Comparison of ENCODE assay signal across 17 cellular contexts in the genomic region with DNA sequence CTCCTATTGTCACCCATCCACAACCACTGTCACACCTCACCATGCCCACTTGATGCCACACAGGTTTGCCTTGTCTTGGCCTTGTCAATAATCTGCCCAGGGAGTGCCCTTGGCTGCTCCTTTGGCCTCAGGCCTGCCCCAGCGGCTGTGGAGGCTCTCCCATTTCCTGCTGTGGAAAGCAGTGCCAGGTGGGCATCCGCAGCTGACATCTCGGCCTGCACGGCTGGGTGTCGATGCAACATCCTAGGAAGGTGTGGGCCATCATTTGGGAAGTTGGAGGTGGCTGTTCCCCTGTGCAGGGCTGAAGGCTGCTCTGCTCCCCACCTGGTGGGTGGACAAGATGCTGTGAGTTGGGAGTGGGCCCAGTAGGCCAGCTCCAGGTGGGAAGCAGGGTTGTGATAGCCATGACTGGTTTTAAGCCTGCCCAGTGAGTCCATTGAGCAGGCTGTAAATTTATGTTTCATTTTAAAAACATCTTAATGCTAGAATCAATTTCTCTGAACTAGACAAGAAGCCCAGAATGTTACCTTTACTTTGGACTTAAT. TPM values are rescaled to one million over a fixed set of nuclear protein-coding genes. Genes with fewer than 3 reads are reported as not detected.
DNase-seq lines count a peak whose midpoint lies in the region; ATAC-seq, FAIRE-seq and TF ChIP-seq lines count a peak whose summit lies in the region.
"Had no signal": no experiment of that assay in that cellular context is flagged by ENCODE, and none has a peak within 500 bp of the region (broad histone marks: within the 10 kb centered on the region; RNA-seq: fewer than 3 reads in every experiment).

No MANE protein-coding gene starts in this region.

- H2AFZ ChIP-seq in GM12878 (ENCODE audit: control insufficient read depth, low read depth, low read length) = no peak overlapping the region

- ATAC-seq in activated naive CD8-positive, alpha-beta T cell treated with anti-CD3 and anti-CD28 coated beads, Interleukin-2, amount 10 ng/mL, durations not matched to agents 7 days and 5 days (ENCODE audit: low read depth) = no peak
- ATAC-seq in GM12878 (no peak), GM21526 (IDR thresholded peaks at IDR 0.05; ENCODE audit: low FRiP score, unreplicated experiment) (no peak), HG03432 (IDR thresholded peaks at IDR 0.05; ENCODE audit: unreplicated experiment) (no peak)
- no peak for ATAC-seq in stimulated activated effector memory CD8-positive, alpha-beta T cell treated with anti-CD3 and anti-CD28 coated beads, Interleukin-12 subunit alpha, Interleukin-12 subunit beta, amount 100 ng/mL, for 72 hours

- DNase-seq in activated naive CD8-positive, alpha-beta T cell treated with anti-CD3 and anti-CD28 coated beads, Interleukin-2, amount 10 ng/mL, durations not matched to agents 7 days and 5 days = no peak
- no peak for DNase-seq in activated naive CD8-positive, alpha-beta T cell treated with anti-CD3 and anti-CD28 coated beads for 36 hours
- no peak for DNase-seq in GM12878 (ENCODE audit: low read depth, low spot score)
- DNase-seq in kidney = peak; percentile 55
- no peak for DNase-seq in stimulated activated effector memory CD8-positive, alpha-beta T cell treated with anti-CD3 and anti-CD28 coated beads, Interleukin-12 subunit alpha, Interleukin-12 subunit beta, amount 100 ng/mL, for 72 hours (ENCODE audit: low spot score in 2 of 2)
- DNase-seq in HK-2 (ENCODE audit: unreplicated experiment) = no peak
- DNase-seq: 8988T; AML-193; Calu3; CD4-positive, alpha-beta T cell; DMS 273 treated with DMSO at 0.1 percent for 48 hours; HCEC 1CT; HFFc6 had no signal

- H3K27me3 ChIP-seq in GM12878 (replicated peaks in 1 of 2; ENCODE audit: control insufficient read depth in 2 of 2, insufficient read depth in 2 of 2, low read length in 1 of 2) = no peaks in the 10 kb centered on the region
- H3K27me3 ChIP-seq: BLaER1 had no signal

- RAD21 ChIA-PET in GM12878 (lab: Charles Lee; ENCODE audit: unreplicated experiment) = no interaction called here

- SMC1A ChIA-PET in GM12878 (lab: Charles Lee; ENCODE audit: uncharacterized antibody, unreplicated experiment) = interaction anchor here (1.5 to 5.3 kb wide), 2 partner anchors 10 to 14 kb away, joined by 5 to 26 read pairs; no protein-coding TSS in a partner anchor

- H3K4me3 Mint-ChIP-seq in activated naive CD8-positive, alpha-beta T cell treated with anti-CD3 and anti-CD28 coated beads, Interleukin-2, amount 10 ng/mL, durations not matched to agents 7 days and 5 days = no peak overlapping the region
- H3K4me3 Mint-ChIP-seq in activated naive CD8-positive, alpha-beta T cell treated with anti-CD3 and anti-CD28 coated beads for 36 hours = no peak overlapping the region
- H3K4me3 Mint-ChIP-seq in stimulated activated effector memory CD8-positive, alpha-beta T cell treated with anti-CD3 and anti-CD28 coated beads, Interleukin-12 subunit alpha, Interleukin-12 subunit beta, amount 100 ng/mL, for 72 hours = no peak overlapping the region
- H3K4me3 Mint-ChIP-seq: CD4-positive, alpha-beta T cell; HFFc6 had no signal

- TF ChIP-seq CTCF in GM12878 (IDR thresholded peaks at IDR 0.05 in 2 of 3, conservative IDR thresholded peaks at IDR 0.05 in 1 of 3; ENCODE audit: control insufficient read depth in 2 of 3, extremely low read depth in 1 of 3, insufficient read depth in 1 of 3, low read depth in 3 of 3, low read length in 3 of 3) (no peak), kidney (IDR thresholded peaks at IDR 0.05; ENCODE audit: borderline replicate concordance, extremely low read depth, insufficient read depth) (no peak)

- 95% methylated on average over 5 of the region's 5 CpGs for WGBS in GM12878 (ENCODE audit: insufficient coverage, insufficient replicate concordance, low lambda C conversion rate, missing lambda C conversion rate)

- no TSS peak for BruUV-seq in GM12878 (replicated peaks; lab: Mats Ljungman, UMichigan)

- H3K27ac Mint-ChIP-seq in activated naive CD8-positive, alpha-beta T cell treated with anti-CD3 and anti-CD28 coated beads, Interleukin-2, amount 10 ng/mL, durations not matched to agents 7 days and 5 days = peak overlapping the region; percentile 9
- no peak overlapping the region for H3K27ac Mint-ChIP-seq in activated naive CD8-positive, alpha-beta T cell treated with anti-CD3 and anti-CD28 coated beads for 36 hours
- peak overlapping the region; percentile 35 for H3K27ac Mint-ChIP-seq in stimulated activated effector memory CD8-positive, alpha-beta T cell treated with anti-CD3 and anti-CD28 coated beads, Interleukin-12 subunit alpha, Interleukin-12 subunit beta, amount 100 ng/mL, for 72 hours
- H3K27ac Mint-ChIP-seq: CD4-positive, alpha-beta T cell; HFFc6 had no signal

- H3K27me3 Mint-ChIP-seq in activated naive CD8-positive, alpha-beta T cell treated with anti-CD3 and anti-CD28 coated beads, Interleukin-2, amount 10 ng/mL, durations not matched to agents 7 days and 5 days = no peaks in the 10 kb centered on the region
- no peaks in the 10 kb centered on the region for H3K27me3 Mint-ChIP-seq in activated naive CD8-positive, alpha-beta T cell treated with anti-CD3 and anti-CD28 coated beads for 36 hours
- H3K27me3 Mint-ChIP-seq: CD4-positive, alpha-beta T cell had no signal

- H3K4me1 ChIP-seq in GM12878 (ENCODE audit: control insufficient read depth, insufficient read depth, low read length) (no peaks in the 10 kb centered on the region), kidney (ENCODE audit: control insufficient read depth in 1 of 2, insufficient read depth in 1 of 2, low read depth in 1 of 2, low read length in 2 of 2) (peaks cover 0 to 7% of the 10 kb centered on the region in 2 donors)
- H3K4me1 ChIP-seq: BLaER1 had no signal

- POLR2A ChIA-PET in activated naive CD8-positive, alpha-beta T cell treated with anti-CD3 and anti-CD28 coated beads, Interleukin-2, amount 10 ng/mL, durations not matched to agents 7 days and 5 days (lab: Charles Lee) = no interaction called here
- POLR2A ChIA-PET in GM12878 (lab: Charles Lee) = interaction anchor here (1.6 kb wide), 1 partner anchor 10 kb away, joined by 3 read pairs; no protein-coding TSS in a partner anchor

- no peak overlapping the region for H3K4me2 ChIP-seq in GM12878 (ENCODE audit: control insufficient read depth, insufficient read depth)
- H3K4me2 ChIP-seq: BLaER1 had no signal

- in situ Hi-C loops in GM12878 (cut with MboI) = no loop called here

- H3K4me3 ChIP-seq in GM12878 (no peak overlapping the region), kidney (ENCODE audit: low read length in 2 of 2) (no peak overlapping the region)
- H3K4me3 ChIP-seq: BLaER1 had no signal

- no peak overlapping the region for H3K9ac ChIP-seq in GM12878 (ENCODE audit: control insufficient read depth, insufficient read depth, low read length)
- no peak overlapping the region for H3K9ac ChIP-seq in kidney (ENCODE audit: low read length in 2 of 2)
- H3K9ac ChIP-seq: BLaER1 had no signal

- H3K9me3 Mint-ChIP-seq in activated naive CD8-positive, alpha-beta T cell treated with anti-CD3 and anti-CD28 coated beads, Interleukin-2, amount 10 ng/mL, durations not matched to agents 7 days and 5 days = no peaks in the 10 kb centered on the region
- H3K9me3 Mint-ChIP-seq in activated naive CD8-positive, alpha-beta T cell treated with anti-CD3 and anti-CD28 coated beads for 36 hours = no peaks in the 10 kb centered on the region
- no peaks in the 10 kb centered on the region for H3K9me3 Mint-ChIP-seq in stimulated activated effector memory CD8-positive, alpha-beta T cell treated with anti-CD3 and anti-CD28 coated beads, Interleukin-12 subunit alpha, Interleukin-12 subunit beta, amount 100 ng/mL, for 72 hours
- H3K9me3 Mint-ChIP-seq: CD4-positive, alpha-beta T cell; HFFc6 had no signal

- CTCF ChIA-PET in GM12878 (lab: Yijun Ruan, JAX) = interaction anchor here (16.8 kb wide), 1 partner anchor 36 kb away, joined by 451 read pairs; a partner anchor contains a TSS

- no peak for FAIRE-seq in GM12878 (lab: Jason Lieb, UNC)
- no peak for FAIRE-seq in kidney (lab: Jason Lieb, UNC)
- FAIRE-seq: GM12891 had no signal

- no peaks in the 10 kb centered on the region for H3K79me2 ChIP-seq in GM12878 (ENCODE audit: control insufficient read depth, insufficient read depth, low read length)

- no peaks in the 10 kb centered on the region for H3K4me1 Mint-ChIP-seq in activated naive CD8-positive, alpha-beta T cell treated with anti-CD3 and anti-CD28 coated beads, Interleukin-2, amount 10 ng/mL, durations not matched to agents 7 days and 5 days
- H3K4me1 Mint-ChIP-seq in activated naive CD8-positive, alpha-beta T cell treated with anti-CD3 and anti-CD28 coated beads for 36 hours = no peaks in the 10 kb centered on the region
- H3K4me1 Mint-ChIP-seq in stimulated activated effector memory CD8-positive, alpha-beta T cell treated with anti-CD3 and anti-CD28 coated beads, Interleukin-12 subunit alpha, Interleukin-12 subunit beta, amount 100 ng/mL, for 72 hours = no peaks in the 10 kb centered on the region

- no peak for TF ChIP-seq EP300 in GM12878 (IDR thresholded peaks at IDR 0.05; ENCODE audit: borderline replicate concordance in 1 of 2, control insufficient read depth in 1 of 2, low read depth in 2 of 2, low read length in 2 of 2)

- no peaks in the 10 kb centered on the region for H4K20me1 ChIP-seq in GM12878 (ENCODE audit: control insufficient read depth, insufficient read depth)
- H4K20me1 ChIP-seq: BLaER1 had no signal

- no peaks in the 10 kb centered on the region for H3K36me3 Mint-ChIP-seq in activated naive CD8-positive, alpha-beta T cell treated with anti-CD3 and anti-CD28 coated beads, Interleukin-2, amount 10 ng/mL, durations not matched to agents 7 days and 5 days
- no peaks in the 10 kb centered on the region for H3K36me3 Mint-ChIP-seq in activated naive CD8-positive, alpha-beta T cell treated with anti-CD3 and anti-CD28 coated beads for 36 hours
- H3K36me3 Mint-ChIP-seq in stimulated activated effector memory CD8-positive, alpha-beta T cell treated with anti-CD3 and anti-CD28 coated beads, Interleukin-12 subunit alpha, Interleukin-12 subunit beta, amount 100 ng/mL, for 72 hours = peaks cover 17% of the 10 kb centered on the region

- TF ChIP-seq POLR2A in GM12878 (IDR thresholded peaks at IDR 0.05; ENCODE audit: low read depth, low read length) = 0 out of 2 replicates have a peak, but pooled peaks have one; percentile 41

- H3K9me3 ChIP-seq in GM12878 (replicated peaks; ENCODE audit: control insufficient read depth, insufficient read depth, low read length) (no peaks in the 10 kb centered on the region), kidney (ENCODE audit: control insufficient read depth in 1 of 2, low read length in 2 of 2) (no peaks in the 10 kb centered on the region)
- H3K9me3 ChIP-seq: BLaER1 had no signal

- intact Hi-C loops in GM12878 (cut with micrococcal nuclease; ENCODE audit: unreplicated experiment) = no loop called here
- intact Hi-C loops in kidney (cut with DNase I) = no loop called here

- TF ChIP-seq RAD21 in GM12878 (IDR thresholded peaks at IDR 0.05; ENCODE audit: insufficient read depth, low read depth, low read length) = no peak

- H3K36me3 ChIP-seq in GM12878 (ENCODE audit: control insufficient read depth in 2 of 2, insufficient read depth in 2 of 2, low read length in 1 of 2) = no peaks in the 10 kb centered on the region
- H3K36me3 ChIP-seq in kidney (ENCODE audit: control insufficient read depth in 1 of 2, insufficient read depth in 2 of 2, low read length in 2 of 2) = peaks cover 0 to 1% of the 10 kb centered on the region in 2 donors

- no peak overlapping the region for H3K27ac ChIP-seq in GM12878 (ENCODE audit: control insufficient read depth, insufficient read depth)
- H3K27ac ChIP-seq in kidney (ENCODE audit: low read depth in 2 of 2, low read length in 2 of 2) = no peak overlapping the region
- H3K27ac ChIP-seq: BLaER1 had no signal

RNA-seq across cellular contexts. Expression of a gene that starts 12.5 kb away (rescaled TPM):
- total RNA-seq in activated naive CD8-positive, alpha-beta T cell treated with anti-CD3 and anti-CD28 coated beads, Interleukin-2, amount 10 ng/mL, durations not matched to agents 7 days and 5 days = 10 to 100 TPM; 28.5 to 30.0 TPM
- 1 to 10 TPM; 2.6 to 3.7 TPM for total RNA-seq in activated naive CD8-positive, alpha-beta T cell treated with anti-CD3 and anti-CD28 coated beads for 36 hours
- total RNA-seq in GM12878 (2013; cell fraction: nucleolus; rRNA removed) = 71.1 and 76.2 TPM in 2 replicates
- total RNA-seq in GM12878 (2014; rRNA removed) = 3.3 and 3.4 TPM in 2 replicates
- 2.3 TPM in 2 replicates for total RNA-seq in GM12878 (2014; rRNA removed; fragmentation: Illumina TruSeq; extraction: Trizol)
- 4.4 and 5.7 TPM in 2 replicates for total RNA-seq in GM12878 (2021)
- 3.9 TPM for polyA plus RNA-seq in GM12878 (2011; ENCODE audit: low read depth)
- 1.8 and 3.2 TPM in 2 replicates for polyA plus RNA-seq in GM12878 (2011; rRNA removed)
- 2.9 and 4.0 TPM in 2 replicates for polyA plus RNA-seq in GM12878 (2011; cell fraction: cytosol; rRNA removed)
- polyA plus RNA-seq in GM12878 (2011; cell fraction: nucleus; rRNA removed) = 41.3 and 54.3 TPM in 2 replicates
- 5.3 and 7.2 TPM in 2 replicates for polyA plus RNA-seq in GM12878 (2012)
- 2.3 and 3.7 TPM in 2 replicates for polyA plus RNA-seq in GM12878 (2014; fragmentation: Illumina TruSeq; extraction: Trizol)
- polyA plus RNA-seq in GM12878 (2014; fragmentation: Nextera tagmentation; extraction: Ambion mirVana) = under 1 TPM; 0.31 to 0.33 TPM
- 4.4 and 5.8 TPM in 2 replicates for polyA plus RNA-seq in GM12878 (2014; rRNA removed)
- under 1 TPM; 0.48 to 0.57 TPM for polyA plus RNA-seq in GM12878 (2016; fragmentation: Nextera tagmentation; extraction: Ambion mirVana)
- polyA minus RNA-seq in GM12878 (2011; rRNA and poly(A)+ RNA removed) = 11.5 and 14.5 TPM in 2 replicates
- 1.0 and 1.3 TPM in 2 replicates for polyA minus RNA-seq in GM12878 (2011; cell fraction: cytosol; rRNA and poly(A)+ RNA removed)
- 10.0 and 18.0 TPM in 2 replicates for polyA minus RNA-seq in GM12878 (2011; cell fraction: nucleus; rRNA and poly(A)+ RNA removed)
- total RNA-seq in kidney = 12.1 TPM
- polyA plus RNA-seq in kidney (ENCODE audit: insufficient read depth, low read depth, low replicate concordance) = 1.7 TPM

RNA-seq across cellular contexts. Expression of a gene that starts 41.0 kb away (rescaled TPM):
- total RNA-seq in activated naive CD8-positive, alpha-beta T cell treated with anti-CD3 and anti-CD28 coated beads, Interleukin-2, amount 10 ng/mL, durations not matched to agents 7 days and 5 days = 10 to 100 TPM; 26.2 to 31.2 TPM
- 10 to 100 TPM; 16.1 to 17.2 TPM for total RNA-seq in activated naive CD8-positive, alpha-beta T cell treated with anti-CD3 and anti-CD28 coated beads for 36 hours
- 49.8 and 58.7 TPM in 2 replicates for total RNA-seq in GM12878 (2013; cell fraction: nucleolus; rRNA removed)
- 13.7 and 14.9 TPM in 2 replicates for total RNA-seq in GM12878 (2014; rRNA removed)
- total RNA-seq in GM12878 (2014; rRNA removed; fragmentation: Illumina TruSeq; extraction: Trizol) = 8.5 and 8.8 TPM in 2 replicates
- 19.0 and 19.9 TPM in 2 replicates for total RNA-seq in GM12878 (2021)
- 7.2 TPM for polyA plus RNA-seq in GM12878 (2011; ENCODE audit: low read depth)
- polyA plus RNA-seq in GM12878 (2011; rRNA removed) = 6.5 and 13.5 TPM in 2 replicates
- polyA plus RNA-seq in GM12878 (2011; cell fraction: cytosol; rRNA removed) = 21.6 and 36.9 TPM in 2 replicates
- polyA plus RNA-seq in GM12878 (2011; cell fraction: nucleus; rRNA removed) = 76.2 and 80.1 TPM in 2 replicates
- polyA plus RNA-seq in GM12878 (2012) = 10.3 and 13.3 TPM in 2 replicates
- 2.3 and 7.4 TPM in 2 replicates for polyA plus RNA-seq in GM12878 (2014; fragmentation: Illumina TruSeq; extraction: Trizol)
- 1 to 10 TPM in 1 of 2 experiments, under 1 TPM in 1; 0.66 to 2.7 TPM for polyA plus RNA-seq in GM12878 (2014; fragmentation: Nextera tagmentation; extraction: Ambion mirVana)
- polyA plus RNA-seq in GM12878 (2014; rRNA removed) = 22.6 and 26.5 TPM in 2 replicates
- polyA plus RNA-seq in GM12878 (2016; fragmentation: Nextera tagmentation; extraction: Ambion mirVana) = 10 to 100 TPM; 10.6 to 15.7 TPM
- polyA minus RNA-seq in GM12878 (2011; rRNA and poly(A)+ RNA removed) = 11.3 and 23.6 TPM in 2 replicates
- 5.3 and 7.6 TPM in 2 replicates for polyA minus RNA-seq in GM12878 (2011; cell fraction: cytosol; rRNA and poly(A)+ RNA removed)
- polyA minus RNA-seq in GM12878 (2011; cell fraction: nucleus; rRNA and poly(A)+ RNA removed) = 19.2 and 41.1 TPM in 2 replicates
- 30.7 TPM for total RNA-seq in kidney
- 50.2 TPM for polyA plus RNA-seq in kidney (ENCODE audit: insufficient read depth, low read depth, low replicate concordance)

RNA-seq across cellular contexts. Expression of a gene that starts 50.2 kb away (rescaled TPM):
- total RNA-seq in activated naive CD8-positive, alpha-beta T cell treated with anti-CD3 and anti-CD28 coated beads, Interleukin-2, amount 10 ng/mL, durations not matched to agents 7 days and 5 days = 100 to 1,000 TPM; 134 to 140 TPM
- 100 to 1,000 TPM; 121 to 123 TPM for total RNA-seq in activated naive CD8-positive, alpha-beta T cell treated with anti-CD3 and anti-CD28 coated beads for 36 hours
- 29.7 and 32.2 TPM in 2 replicates for total RNA-seq in GM12878 (2013; cell fraction: nucleolus; rRNA removed)
- 50.0 and 51.1 TPM in 2 replicates for total RNA-seq in GM12878 (2014; rRNA removed)
- total RNA-seq in GM12878 (2014; rRNA removed; fragmentation: Illumina TruSeq; extraction: Trizol) = 45.1 and 46.4 TPM in 2 replicates
- 61.0 and 64.8 TPM in 2 replicates for total RNA-seq in GM12878 (2021)
- 33.3 TPM for polyA plus RNA-seq in GM12878 (2011; ENCODE audit: low read depth)
- polyA plus RNA-seq in GM12878 (2011; rRNA removed) = 81.8 and 82.4 TPM in 2 replicates
- 51.8 and 52.6 TPM in 2 replicates for polyA plus RNA-seq in GM12878 (2011; cell fraction: cytosol; rRNA removed)
- polyA plus RNA-seq in GM12878 (2011; cell fraction: nucleus; rRNA removed) = 14.2 and 20.5 TPM in 2 replicates
- 35.7 and 40.2 TPM in 2 replicates for polyA plus RNA-seq in GM12878 (2012)
- polyA plus RNA-seq in GM12878 (2014; fragmentation: Illumina TruSeq; extraction: Trizol) = 65.8 and 67.0 TPM in 2 replicates
- polyA plus RNA-seq in GM12878 (2014; fragmentation: Nextera tagmentation; extraction: Ambion mirVana) = 10 to 100 TPM; 10.4 to 12.5 TPM
- 49.5 and 55.2 TPM in 2 replicates for polyA plus RNA-seq in GM12878 (2014; rRNA removed)
- 10 to 100 TPM; 10.1 to 15.8 TPM for polyA plus RNA-seq in GM12878 (2016; fragmentation: Nextera tagmentation; extraction: Ambion mirVana)
- 86.3 and 110 TPM in 2 replicates for polyA minus RNA-seq in GM12878 (2011; rRNA and poly(A)+ RNA removed)
- 27.0 and 31.9 TPM in 2 replicates for polyA minus RNA-seq in GM12878 (2011; cell fraction: cytosol; rRNA and poly(A)+ RNA removed)
- polyA minus RNA-seq in GM12878 (2011; cell fraction: nucleus; rRNA and poly(A)+ RNA removed) = 12.8 and 23.2 TPM in 2 replicates
- total RNA-seq in kidney = 75.8 TPM
- 20.9 TPM for polyA plus RNA-seq in kidney (ENCODE audit: insufficient read depth, low read depth, low replicate concordance)
